Comparison of ENCODE assay signal across 18 cellular contexts in genomic region chr21:35635261-35635660, GRCh38.
DNase-seq lines count a peak whose midpoint lies in the region; ATAC-seq, FAIRE-seq and TF ChIP-seq lines count a peak whose summit lies in the region.
"Had no signal": no experiment of that assay in that cellular context is flagged by ENCODE, and none has a peak within 500 bp of the region (broad histone marks: within the 10 kb centered on the region; RNA-seq: fewer than 3 reads in every experiment).

No MANE protein-coding gene starts in this region.

- no peaks in the 10 kb centered on the region for H4K20me1 ChIP-seq in HCT116 (ENCODE audit: insufficient read depth)

- H3K4me3 Mint-ChIP-seq in WTC11 = no peak overlapping the region
- H3K4me3 Mint-ChIP-seq: activated naive CD4-positive, alpha-beta T cell treated with anti-CD3 and anti-CD28 coated beads, Interleukin-2, amount 50 U/mL, for 24 hours; dendritic cell treated with granulocyte-macrophage colony-stimulating factor and Interleukin-4, amounts not matched to agents 40 ng/mL and 50 ng/mL, for 4 days had no signal

- no peak for TF ChIP-seq POLR2A in HCT116 (IDR thresholded peaks at IDR 0.05; ENCODE audit: borderline replicate concordance, extremely low read depth, insufficient read depth, insufficient read length)

- no peak overlapping the region for H3K9ac ChIP-seq in HCT116 (ENCODE audit: low read length)

- RAD21 ChIA-PET in HCT116 (lab: Charles Lee; ENCODE audit: low non-redundant PET in 1 of 2, low total read pairs in 2 of 2, uncharacterized antibody in 2 of 2, unreplicated experiment in 2 of 2) = no interaction called here

- no peak overlapping the region for H3K27ac Mint-ChIP-seq in WTC11
- H3K27ac Mint-ChIP-seq: activated naive CD4-positive, alpha-beta T cell treated with anti-CD3 and anti-CD28 coated beads, Interleukin-2, amount 50 U/mL, for 24 hours; dendritic cell treated with granulocyte-macrophage colony-stimulating factor and Interleukin-4, amounts not matched to agents 40 ng/mL and 50 ng/mL, for 4 days had no signal

- peaks cover 5% of the 10 kb centered on the region for H3K4me1 Mint-ChIP-seq in WTC11
- H3K4me1 Mint-ChIP-seq: activated naive CD4-positive, alpha-beta T cell treated with anti-CD3 and anti-CD28 coated beads, Interleukin-2, amount 50 U/mL, for 24 hours had no signal

- H3K27me3 Mint-ChIP-seq in WTC11 (ENCODE audit: low read depth) = no peaks in the 10 kb centered on the region

- no peaks in the 10 kb centered on the region for H3K9me3 Mint-ChIP-seq in WTC11
- H3K9me3 Mint-ChIP-seq: activated naive CD4-positive, alpha-beta T cell treated with anti-CD3 and anti-CD28 coated beads, Interleukin-2, amount 50 U/mL, for 24 hours; dendritic cell treated with granulocyte-macrophage colony-stimulating factor and Interleukin-4, amounts not matched to agents 40 ng/mL and 50 ng/mL, for 4 days had no signal

- BruUV-seq in HCT116 (replicated peaks; lab: Mats Ljungman, UMichigan) = no TSS peak

- intact Hi-C loops in HCT116 (cut with micrococcal nuclease) = no loop called here

- H2AFZ ChIP-seq in HCT116 (ENCODE audit: low read depth, low read length, poor library complexity, severe bottlenecking) = no peak overlapping the region

- no peaks in the 10 kb centered on the region for H3K36me3 Mint-ChIP-seq in WTC11
- H3K36me3 Mint-ChIP-seq: activated naive CD4-positive, alpha-beta T cell treated with anti-CD3 and anti-CD28 coated beads, Interleukin-2, amount 50 U/mL, for 24 hours had no signal

- CTCF ChIA-PET in HCT116 (lab: Charles Lee) = no interaction called here
- CTCF ChIA-PET in WTC11 (lab: Charles Lee) = no interaction called here

- H3K79me2 ChIP-seq in HCT116 (ENCODE audit: insufficient read depth, low read length) = no peaks in the 10 kb centered on the region

- in situ Hi-C loops in ACHN (cut with HindIII; ENCODE audit: low pct_ligation_motif_present, low pct_unique_long_range_greater_than_20kb, low sequenced_read_pairs) = no loop called here

- no peak overlapping the region for H3K4me3 ChIP-seq in HCT116 (replicated peaks in 1 of 2; ENCODE audit: low read depth in 1 of 2, low read length in 2 of 2)
- no peak overlapping the region for H3K4me3 ChIP-seq in fibroblast of pulmonary artery (replicated peaks; ENCODE audit: low read depth, low read length)
- H3K4me3 ChIP-seq: lower lobe of right lung, spleen, testis had no signal

- H3K36me3 ChIP-seq in HCT116 (ENCODE audit: control insufficient read depth in 1 of 2, insufficient read depth in 2 of 2, low read length in 2 of 2) = no peaks in the 10 kb centered on the region
- H3K36me3 ChIP-seq: lower lobe of right lung, spleen had no signal

- TF ChIP-seq RAD21 in HCT116 (IDR thresholded peaks at IDR 0.05; ENCODE audit: low read depth) = no peak

- peak overlapping the region; percentile 5; the same call in 1 of the 2 replicates for H3K4me2 ChIP-seq in HCT116 (ENCODE audit: low read length)

- ATAC-seq in HCT116 (no peak; the same call in 1 of the 2 replicates), WTC11 (no peak)
- ATAC-seq: lower lobe of right lung had no signal

- POLR2A ChIA-PET in HCT116 (lab: Charles Lee) = no interaction called here
- POLR2A ChIA-PET in WTC11 (lab: Charles Lee) = no interaction called here

- DNase-seq in HCT116 (ENCODE audit: low read depth, low spot score) = no peak
- DNase-seq in SW480 (ENCODE audit: low spot score) = peak; percentile 70
- peak; percentile 71 for DNase-seq in fibroblast of pulmonary artery (ENCODE audit: low read depth)
- peak; percentile 31 for DNase-seq in urothelium cell line (ENCODE audit: low spot score)
- no peak for DNase-seq in NCI-H2227 (lab: John Stamatoyannopoulos, UW; ENCODE audit: unreplicated experiment)
- DNase-seq in ACHN = no peak
- DNase-seq in WTC11 (ENCODE audit: low spot score) = no peak
- DNase-seq: head of caudate nucleus, lower lobe of right lung, NCI-H1092 treated with DMSO at 0.1 percent for 48 hours, NCI-H526 treated with DMSO at 0.1 percent for 48 hours, SIG-M5, spleen, testis had no signal

- no peaks in the 10 kb centered on the region for H3K9me3 ChIP-seq in HCT116 (ENCODE audit: control insufficient read depth in 1 of 2, insufficient read depth in 1 of 2, low read depth in 1 of 2, low read length in 2 of 2)
- H3K9me3 ChIP-seq: lower lobe of right lung, spleen, testis had no signal

- H3K9me2 ChIP-seq in HCT116 (ENCODE audit: insufficient read depth) = no peaks in the 10 kb centered on the region

- H3K27me3 ChIP-seq in HCT116 (ENCODE audit: insufficient read depth, low read length) = no peaks in the 10 kb centered on the region
- H3K27me3 ChIP-seq: testis had no signal

- H3K27ac ChIP-seq in HCT116 (ENCODE audit: low read depth, low read length) = no peak overlapping the region
- H3K27ac ChIP-seq: lower lobe of right lung, spleen, testis, VCaP had no signal

- TF ChIP-seq CTCF in HCT116 (IDR thresholded peaks at IDR 0.05 in 2 of 3, conservative IDR thresholded peaks at IDR 0.05 in 1 of 3; ENCODE audit: borderline replicate concordance in 1 of 3, insufficient read depth in 1 of 3, low read depth in 2 of 3, low read length in 2 of 3) (no peak), fibroblast of pulmonary artery (IDR thresholded peaks at IDR 0.05; ENCODE audit: low read length, missing control alignments) (no peak), WTC11 (IDR thresholded peaks at IDR 0.05) (no peak)

- peaks cover 0 to 13% of the 10 kb centered on the region in 2 experiments; a peak in 2 of 4 replicates for H3K4me1 ChIP-seq in HCT116 (ENCODE audit: control insufficient read depth in 1 of 2, insufficient read depth in 2 of 2, low read length in 2 of 2)
- H3K4me1 ChIP-seq: lower lobe of right lung, spleen, testis had no signal

- no peak for FAIRE-seq in urothelium cell line (lab: Jason Lieb, UNC)
- FAIRE-seq: D721Med had no signal

TF ChIP-seq in HCT116, 20 proteins besides CTCF, POLR2A, EP300 and RAD21:
- TF ChIP-seq TCF7L2 (IDR thresholded peaks at IDR 0.05; ENCODE audit: borderline replicate concordance, extremely low read depth, insufficient read depth, insufficient read length) (no peak), POLR2AphosphoS5 (IDR thresholded peaks at IDR 0.05; ENCODE audit: low read depth, low read length) (no peak), EGR1 (IDR thresholded peaks at IDR 0.05; ENCODE audit: low read depth) (no peak), CBX3 (IDR thresholded peaks at IDR 0.05; ENCODE audit: low read depth) (no peak), CEBPB (IDR thresholded peaks at IDR 0.05; ENCODE audit: low read depth) (no peak), ATF3 (IDR thresholded peaks at IDR 0.05) (no peak), SIN3A (IDR thresholded peaks at IDR 0.05; ENCODE audit: low read depth) (no peak), ELF1 (IDR thresholded peaks at IDR 0.05; ENCODE audit: borderline replicate concordance, low read depth) (no peak)
- TF ChIP-seq, protein P1, sequence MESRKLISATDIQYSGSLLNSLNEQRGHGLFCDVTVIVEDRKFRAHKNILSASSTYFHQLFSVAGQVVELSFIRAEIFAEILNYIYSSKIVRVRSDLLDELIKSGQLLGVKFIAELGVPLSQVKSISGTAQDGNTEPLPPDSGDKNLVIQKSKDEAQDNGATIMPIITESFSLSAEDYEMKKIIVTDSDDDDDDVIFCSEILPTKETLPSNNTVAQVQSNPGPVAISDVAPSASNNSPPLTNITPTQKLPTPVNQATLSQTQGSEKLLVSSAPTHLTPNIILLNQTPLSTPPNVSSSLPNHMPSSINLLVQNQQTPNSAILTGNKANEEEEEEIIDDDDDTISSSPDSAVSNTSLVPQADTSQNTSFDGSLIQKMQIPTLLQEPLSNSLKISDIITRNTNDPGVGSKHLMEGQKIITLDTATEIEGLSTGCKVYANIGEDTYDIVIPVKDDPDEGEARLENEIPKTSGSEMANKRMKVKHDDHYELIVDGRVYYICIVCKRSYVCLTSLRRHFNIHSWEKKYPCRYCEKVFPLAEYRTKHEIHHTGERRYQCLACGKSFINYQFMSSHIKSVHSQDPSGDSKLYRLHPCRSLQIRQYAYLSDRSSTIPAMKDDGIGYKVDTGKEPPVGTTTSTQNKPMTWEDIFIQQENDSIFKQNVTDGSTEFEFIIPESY (IDR thresholded peaks at IDR 0.05; ENCODE audit: extremely low read depth, insufficient replicate concordance, low read length) = no peak

TF ChIP-seq in WTC11, 78 proteins besides CTCF, POLR2A, EP300 and RAD21 (continues in another document):
- TF ChIP-seq, protein P2, sequence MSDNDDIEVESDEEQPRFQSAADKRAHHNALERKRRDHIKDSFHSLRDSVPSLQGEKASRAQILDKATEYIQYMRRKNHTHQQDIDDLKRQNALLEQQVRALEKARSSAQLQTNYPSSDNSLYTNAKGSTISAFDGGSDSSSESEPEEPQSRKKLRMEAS (CRISPR knock-in tag; IDR thresholded peaks at IDR 0.05) = no peak
- TF ChIP-seq NFYB (CRISPR knock-in tag; conservative IDR thresholded peaks at IDR 0.05; ENCODE audit: low read depth) (no peak), NR3C1 (CRISPR knock-in tag; conservative IDR thresholded peaks at IDR 0.05; ENCODE audit: low read depth) (no peak), EMX1 (CRISPR knock-in tag; IDR thresholded peaks at IDR 0.05) (no peak), RELA (CRISPR knock-in tag; IDR thresholded peaks at IDR 0.05; ENCODE audit: borderline replicate concordance) (no peak)

Comparison
In these comparisons a context has a peak if more than half of its experiments do, and no peak if none do; other contexts are left out.
1. DNase-seq: peak in SW480 (single experiment), fibroblast of pulmonary artery (single experiment) and urothelium cell line (single experiment); none in HCT116 (single experiment), NCI-H2227 (single experiment), ACHN (single experiment) and WTC11 (single experiment).